ENCODE assay signal across 31 cellular contexts in genomic region chr12:83997425-83997824, GRCh38.
"Had no signal": no experiment of that assay in that cellular context is flagged by ENCODE, and none has a peak within 500 bp of the region (broad histone marks: within the 10 kb centered on the region; RNA-seq: fewer than 3 reads in every experiment).

No MANE protein-coding gene starts in this region.

- H3K4me1 ChIP-seq: body of pancreas, colonic mucosa, esophagus squamous epithelium, foreskin keratinocyte, gastrocnemius medialis, heart left ventricle had no signal

- H3K36me3 ChIP-seq: colonic mucosa, esophagus squamous epithelium, gastrocnemius medialis, heart left ventricle, WERI-Rb-1 had no signal

- H3K4me3 ChIP-seq: body of pancreas, colonic mucosa, esophagus squamous epithelium, gastrocnemius medialis, heart left ventricle had no signal

- H3K27ac ChIP-seq: body of pancreas, colonic mucosa, epithelial cell of prostate, esophagus squamous epithelium, foreskin keratinocyte, gastrocnemius medialis, heart left ventricle, WERI-Rb-1 had no signal

- FAIRE-seq: astrocyte, endometrium, endothelial cell of umbilical vein had no signal

- H3K27me3 ChIP-seq: body of pancreas, colonic mucosa, esophagus squamous epithelium, foreskin keratinocyte, gastrocnemius medialis, heart left ventricle had no signal

- DNase-seq: activated B cell treated with CpG ODN at 0.5 μM for 24 hours; activated CD4-positive, alpha-beta T cell treated with anti-CD3 and anti-CD28 coated beads for 48 hours; activated CD4-positive, alpha-beta T cell treated with anti-CD3 and anti-CD28 coated beads, Interleukin-2, amount 50 U/mL, for 1 hour; activated CD4-positive, alpha-beta T cell treated with anti-CD3 and anti-CD28 coated beads, Interleukin-2, amount 50 U/mL, for 48 hours; activated CD8-positive, alpha-beta memory T cell treated with anti-CD3 and anti-CD28 coated beads for 24 hours; activated CD8-positive, alpha-beta T cell treated with anti-CD3 and anti-CD28 coated beads for 36 hours; activated effector memory CD4-positive, alpha-beta T cell treated with Interleukin-2 at 50 U/mL for 16 hours; activated gamma-delta T cell treated with Interleukin-2 at 50 U/mL for 16 hours; activated naive CD4-positive, alpha-beta T cell treated with anti-CD3 and anti-CD28 coated beads, Interleukin-2, amount 50 U/mL, for 16 hours; activated naive CD4-positive, alpha-beta T cell treated with Interleukin-2 at 50 U/mL for 16 hours; activated T-cell treated with anti-CD3 and anti-CD28 coated beads, Interleukin-2, amount 50 U/mL, for 4 hours; amniotic stem cell; anterior cingulate cortex; body of pancreas; caudate nucleus; colonic mucosa; effector CD8-positive, alpha-beta T cell; esophagus squamous epithelium; foreskin keratinocyte; gastrocnemius medialis; glutamatergic neuron; heart left ventricle; T-helper 17 cell; T1000; WERI-Rb-1 had no signal

- ATAC-seq: activated CD4-positive, CD25-positive, alpha-beta regulatory T cell treated with anti-CD3 and anti-CD28 coated beads, Interleukin-2, amount 50 U/mL, for 24 hours; activated CD8-positive, alpha-beta T cell treated with anti-CD3 and anti-CD28 coated beads for 36 hours; activated T-cell treated with anti-CD3 and anti-CD28 coated beads, Interleukin-2, amount 50 U/mL, for 4 hours; activated T-helper 17 cell treated with anti-CD3 and anti-CD28 coated beads, Interleukin-2, amount 50 U/mL, for 72 hours; body of pancreas; foreskin keratinocyte; gastrocnemius medialis; heart left ventricle; T-helper 17 cell had no signal

- H3K9me3 ChIP-seq: body of pancreas, colonic mucosa, esophagus squamous epithelium, gastrocnemius medialis had no signal
